ENCODE assay signal across 4 cellular contexts in genomic region chr5:298737-299125, GRCh38.
"Had no signal": no experiment of that assay in that cellular context is flagged by ENCODE, and none has a peak within 500 bp of the region (broad histone marks: within the 10 kb centered on the region; RNA-seq: fewer than 3 reads in every experiment).

No MANE protein-coding gene starts in this region.

- H3K27ac Mint-ChIP-seq: GM23338 had no signal

- H2AFZ ChIP-seq: GM23338 had no signal

- H3K4me3 ChIP-seq: GM23338 had no signal

- DNase-seq: H9, HCEC 1CT, IMR-90 had no signal

- H3K4me2 ChIP-seq: GM23338 had no signal
